Comparison of ENCODE assay signal across 7 cellular contexts in genomic region chr4:37573566-37573965, GRCh38.
"Had no signal": no experiment of that assay in that cellular context is flagged by ENCODE, and none has a peak within 500 bp of the region (broad histone marks: within the 10 kb centered on the region; RNA-seq: fewer than 3 reads in every experiment).

No MANE protein-coding gene starts in this region.

- H3K4me2 ChIP-seq: GM23338 had no signal

- H3K4me3 ChIP-seq: GM23338, HAP-1 had no signal

- H3K36me3 ChIP-seq: HAP-1 had no signal

- H3K9me3 ChIP-seq: HAP-1 had no signal

- H3K4me1 ChIP-seq: HAP-1 had no signal

- H3K27ac ChIP-seq: HL-60 had no signal

- ATAC-seq: GM23338, HCT116 had no signal

- H2AFZ ChIP-seq: GM23338 had no signal

- DNase-seq: H7, HFFc6, KG1 had no signal
